In the genomic region with DNA sequence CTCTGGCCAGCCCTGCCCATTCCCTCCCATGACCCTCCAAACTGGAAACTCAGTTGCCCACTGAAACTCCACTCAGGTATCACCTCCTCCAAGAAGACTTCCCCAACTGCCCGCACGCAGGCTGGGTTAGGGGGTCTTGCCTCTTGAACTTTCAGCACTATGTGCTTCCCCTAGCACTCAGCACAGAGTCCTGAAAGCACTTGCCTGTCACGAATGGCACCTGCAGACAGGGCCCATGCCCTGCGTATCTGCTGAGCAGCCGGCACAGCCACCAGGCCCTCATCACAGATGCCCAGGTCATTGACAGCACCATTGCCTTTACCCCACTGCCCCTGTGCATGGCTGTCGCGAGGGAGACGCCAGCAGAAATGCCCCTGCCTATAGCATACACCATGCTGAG, we compare ENCODE assay signal across 1 cellular context.
TF ChIP-seq lines count a peak whose summit lies in the region.

No MANE protein-coding gene starts in this region.

TF ChIP-seq in GM23338, 12 proteins besides CTCF, POLR2A, EP300 and RAD21 (continued from another document):
- TF ChIP-seq REST (IDR thresholded peaks at IDR 0.05; ENCODE audit: unreplicated experiment) (no peak), ZNF462 (CRISPR knock-in tag; IDR thresholded peaks at IDR 0.05) (no peak), POLR2AphosphoS5 (IDR thresholded peaks at IDR 0.05; ENCODE audit: low read depth) (no peak)
